18 cellular contexts compared by ENCODE assay signal in genomic region chr12:113298472-113298817, GRCh38. TPM values are rescaled to one million over a fixed set of nuclear protein-coding genes. Genes with fewer than 3 reads are reported as not detected.
A peak's percentile ranks its signal among the peaks of the same experiment; 100 is the strongest.
DNase-seq lines count a peak whose midpoint lies in the region; ATAC-seq and TF ChIP-seq lines count a peak whose summit lies in the region.
"Had no signal": no experiment of that assay in that cellular context is flagged by ENCODE, and none has a peak within 500 bp of the region (broad histone marks: within the 10 kb centered on the region; RNA-seq: fewer than 3 reads in every experiment).

No MANE protein-coding gene starts in this region.

- intact Hi-C loops in naive thymus-derived CD4-positive, alpha-beta T cell (cut with micrococcal nuclease), result no loop called here

- no peak overlapping the region for H3K4me3 Mint-ChIP-seq in naive thymus-derived CD4-positive, alpha-beta T cell
- H3K4me3 Mint-ChIP-seq: activated naive CD8-positive, alpha-beta T cell treated with anti-CD3 and anti-CD28 coated beads, Interleukin-2, amount 50 U/mL, for 24 hours; CD4-positive, CD25-positive, alpha-beta regulatory T cell had no signal

- no peaks in the 10 kb centered on the region for H3K27me3 Mint-ChIP-seq in naive thymus-derived CD4-positive, alpha-beta T cell
- H3K27me3 Mint-ChIP-seq: activated naive CD8-positive, alpha-beta T cell treated with anti-CD3 and anti-CD28 coated beads, Interleukin-2, amount 50 U/mL, for 24 hours; CD4-positive, CD25-positive, alpha-beta regulatory T cell had no signal

- H3K4me3 ChIP-seq in coronary artery (no peak overlapping the region), thoracic aorta (no peak overlapping the region)
- H3K4me3 ChIP-seq in naive thymus-derived CD4-positive, alpha-beta T cell (ENCODE audit: low read length), result no peak overlapping the region
- H3K4me3 ChIP-seq: K562, pancreas had no signal

- POLR2A ChIA-PET in naive thymus-derived CD4-positive, alpha-beta T cell (lab: Charles Lee), result interaction anchor here (0.9 kb wide), 1 partner anchor 82 kb away, joined by 3 read pairs; no protein-coding TSS in a partner anchor

- H3K36me3 ChIP-seq in naive thymus-derived CD4-positive, alpha-beta T cell (ENCODE audit: control insufficient read depth in 2 of 3, insufficient read depth in 3 of 3, low read length in 3 of 3), result peaks cover 0 to 83% (median 6%) of the 10 kb centered on the region in 3 experiments
- H3K36me3 ChIP-seq in thoracic aorta, result peaks cover 24% of the 10 kb centered on the region

- H3K4me1 ChIP-seq in naive thymus-derived CD4-positive, alpha-beta T cell (ENCODE audit: control insufficient read depth in 2 of 2, insufficient read depth in 2 of 2, low read length in 2 of 2), result peaks cover 0 to 12% of the 10 kb centered on the region in 2 donors
- H3K4me1 ChIP-seq in thoracic aorta (ENCODE audit: control insufficient read depth in 1 of 2, low read depth in 2 of 2), result peaks cover 19 to 57% of the 10 kb centered on the region in 2 donors

- CTCF ChIA-PET in naive thymus-derived CD4-positive, alpha-beta T cell (lab: Charles Lee), result interaction anchor here (1.7 kb wide), 1 partner anchor 95 kb away, joined by 3 read pairs; no protein-coding TSS in a partner anchor

- H3K9me3 ChIP-seq in naive thymus-derived CD4-positive, alpha-beta T cell (ENCODE audit: control insufficient read depth in 2 of 3, low read length in 3 of 3), result no peaks in the 10 kb centered on the region
- no peaks in the 10 kb centered on the region for H3K9me3 ChIP-seq in thoracic aorta
- H3K9me3 ChIP-seq: pancreas had no signal

- H3K27me3 ChIP-seq in naive thymus-derived CD4-positive, alpha-beta T cell (ENCODE audit: control insufficient read depth in 2 of 2, insufficient read depth in 2 of 2, low read length in 2 of 2), result no peaks in the 10 kb centered on the region
- H3K27me3 ChIP-seq in thoracic aorta (replicated peaks; ENCODE audit: insufficient read depth), result no peaks in the 10 kb centered on the region
- H3K27me3 ChIP-seq: pancreas had no signal

- peaks cover 8 to 26% (median 12%) of the 10 kb centered on the region in 5 donors for H3K36me3 Mint-ChIP-seq in naive thymus-derived CD4-positive, alpha-beta T cell

- DNase-seq in NCI-H1694 treated with DMSO at 0.1 percent for 48 hours (lab: John Stamatoyannopoulos, UW), result peak; percentile 28
- DNase-seq in NCI-H1694 (lab: John Stamatoyannopoulos, UW), result no peak
- no peak for DNase-seq in coronary artery (ENCODE audit: low spot score)
- DNase-seq in naive thymus-derived CD4-positive, alpha-beta T cell, result no peak
- DNase-seq in thoracic aorta (ENCODE audit: low spot score), result no peak
- DNase-seq in activated CD4-positive, alpha-beta T cell treated with anti-CD3 and anti-CD28 coated beads for 1 hour, result no peak
- DNase-seq in stimulated activated CD4-positive, alpha-beta T cell treated with anti-CD3 and anti-CD28 coated beads, Interleukin-4, amount 100 ng/mL, for 1 hour, result no peak
- no peak for DNase-seq in activated effector memory CD4-positive, alpha-beta T cell treated with Interleukin-2 at 50 U/mL for 16 hours
- DNase-seq: 8988T; activated naive CD8-positive, alpha-beta T cell treated with anti-CD3 and anti-CD28 coated beads, Interleukin-2, amount 50 U/mL, for 24 hours; CD4-positive, CD25-positive, alpha-beta regulatory T cell; dermis blood vessel endothelial cell; GF-D8; NCI-H1105 treated with DMSO at 0.1 percent for 48 hours; NCI-H226; PC-3 had no signal

- peak overlapping the region; percentile 81 to 87 for H3K27ac ChIP-seq in coronary artery
- H3K27ac ChIP-seq in naive thymus-derived CD4-positive, alpha-beta T cell (ENCODE audit: low read depth, low read length), result no peak overlapping the region
- H3K27ac ChIP-seq in thoracic aorta, result peak overlapping the region; percentile 93 to 96

- peaks cover 8 to 19% (median 15%) of the 10 kb centered on the region in 7 donors for H3K4me1 Mint-ChIP-seq in naive thymus-derived CD4-positive, alpha-beta T cell

- peaks cover 0 to 2% (median 0%) of the 10 kb centered on the region in 11 donors for H3K9me3 Mint-ChIP-seq in naive thymus-derived CD4-positive, alpha-beta T cell
- H3K9me3 Mint-ChIP-seq: activated naive CD8-positive, alpha-beta T cell treated with anti-CD3 and anti-CD28 coated beads, Interleukin-2, amount 50 U/mL, for 24 hours; CD4-positive, CD25-positive, alpha-beta regulatory T cell had no signal

- H3K27ac Mint-ChIP-seq in naive thymus-derived CD4-positive, alpha-beta T cell, result peak overlapping the region in 6 of 9 donors; percentile 30 to 71 (median 43)
- H3K27ac Mint-ChIP-seq: activated naive CD8-positive, alpha-beta T cell treated with anti-CD3 and anti-CD28 coated beads, Interleukin-2, amount 50 U/mL, for 24 hours; CD4-positive, CD25-positive, alpha-beta regulatory T cell had no signal

- no peak for TF ChIP-seq CTCF in coronary artery (IDR thresholded peaks at IDR 0.05)
- TF ChIP-seq CTCF in thoracic aorta (IDR thresholded peaks at IDR 0.05), result no peak

- no peak for ATAC-seq in naive thymus-derived CD4-positive, alpha-beta T cell
- no peak for ATAC-seq in thoracic aorta (ENCODE audit: insufficient number of reproducible peaks, low FRiP score, low read depth)
- ATAC-seq: activated naive CD8-positive, alpha-beta T cell treated with anti-CD3 and anti-CD28 coated beads, Interleukin-2, amount 50 U/mL, for 24 hours; K562; PC-3 had no signal

RNA-seq across cellular contexts. Expression of gene SLC8B1, which starts 36.5 kb away (rescaled TPM):
- total RNA-seq in naive thymus-derived CD4-positive, alpha-beta T cell, result 100 to 1,000 TPM in 4 of 5 experiments, 10 to 100 TPM in 1; 40.9 to 169 (median 140) TPM
- 100 to 1,000 TPM in 1 of 2 donors, 10 to 100 TPM in 1; 68.1 to 144 TPM for polyA plus RNA-seq in naive thymus-derived CD4-positive, alpha-beta T cell
- 10 to 100 TPM; 41.7 to 85.1 TPM for total RNA-seq in thoracic aorta

RNA-seq across cellular contexts. Expression of gene PLBD2, which starts 59.9 kb away (rescaled TPM):
- 10 to 100 TPM; 13.2 to 25.4 (median 14.9) TPM for total RNA-seq in naive thymus-derived CD4-positive, alpha-beta T cell
- polyA plus RNA-seq in naive thymus-derived CD4-positive, alpha-beta T cell, result 10 to 100 TPM in 1 of 2 donors, 1 to 10 TPM in 1; 7.8 to 10.6 TPM
- 100 to 1,000 TPM in 1 of 2 donors, 10 to 100 TPM in 1; 54.1 to 104 TPM for total RNA-seq in thoracic aorta
